Comparison of ENCODE assay signal across 9 cellular contexts in genomic region chr5:103260951-103261350, GRCh38. TPM values are rescaled to one million over a fixed set of nuclear protein-coding genes. Genes with fewer than 3 reads are reported as not detected.
DNase-seq lines count a peak whose midpoint lies in the region; ATAC-seq, FAIRE-seq and TF ChIP-seq lines count a peak whose summit lies in the region.
"Had no signal": no experiment of that assay in that cellular context is flagged by ENCODE, and none has a peak within 500 bp of the region (broad histone marks: within the 10 kb centered on the region; RNA-seq: fewer than 3 reads in every experiment).

No MANE protein-coding gene starts in this region.

- no peak for FAIRE-seq in GM12891 (lab: Jason Lieb, UNC)
- FAIRE-seq: bronchial epithelial cell had no signal

- no peak for TF ChIP-seq POLR2A in GM18505 (IDR thresholded peaks at IDR 0.05; ENCODE audit: borderline replicate concordance, extremely low read depth, insufficient read depth, insufficient read length)
- TF ChIP-seq POLR2A in GM12891 (IDR thresholded peaks at IDR 0.05; ENCODE audit: low read depth, low read length), result no peak

- DNase-seq in inferior parietal cortex (ENCODE audit: extremely low spot score) (peak; percentile 21), GM12891 (ENCODE audit: insufficient read length, low spot score) (no peak), AG20443 (ENCODE audit: low spot score) (no peak), 8988T (no peak), NCI-H1436 treated with DMSO at 0.1 percent for 48 hours (lab: John Stamatoyannopoulos, UW) (no peak)

- ATAC-seq in GM18505 (IDR thresholded peaks at IDR 0.05; ENCODE audit: unreplicated experiment), result peak; percentile 22
- ATAC-seq in GM21423 (IDR thresholded peaks at IDR 0.05; ENCODE audit: unreplicated experiment), result peak; percentile 13
- peak; percentile 42 for ATAC-seq in HG03469 (IDR thresholded peaks at IDR 0.05; ENCODE audit: unreplicated experiment)

TF ChIP-seq in GM12891, 5 proteins besides CTCF, POLR2A, EP300 and RAD21:
- TF ChIP-seq TAF1 (IDR thresholded peaks at IDR 0.05; ENCODE audit: low read depth, low read length) (no peak), POU2F2 (IDR thresholded peaks at IDR 0.05; ENCODE audit: low read depth, low read length) (no peak), POLR2AphosphoS5 (IDR thresholded peaks at IDR 0.05; ENCODE audit: low read depth, low read length) (no peak), SPI1 (IDR thresholded peaks at IDR 0.05; ENCODE audit: low read depth, low read length) (no peak), PAX5 (IDR thresholded peaks at IDR 0.05; ENCODE audit: insufficient read depth, low read length, severe bottlenecking) (no peak)
TF ChIP-seq in GM12891: peak in this region for 0.

RNA-seq across cellular contexts. Expression of gene MACIR, which starts 2.4 kb away (rescaled TPM):
- 1.6 TPM for polyA plus RNA-seq in GM12891 (2012; ENCODE audit: low read depth, missing spikeins)
